Comparison of ENCODE assay signal across 20 cellular contexts in the genomic region with DNA sequence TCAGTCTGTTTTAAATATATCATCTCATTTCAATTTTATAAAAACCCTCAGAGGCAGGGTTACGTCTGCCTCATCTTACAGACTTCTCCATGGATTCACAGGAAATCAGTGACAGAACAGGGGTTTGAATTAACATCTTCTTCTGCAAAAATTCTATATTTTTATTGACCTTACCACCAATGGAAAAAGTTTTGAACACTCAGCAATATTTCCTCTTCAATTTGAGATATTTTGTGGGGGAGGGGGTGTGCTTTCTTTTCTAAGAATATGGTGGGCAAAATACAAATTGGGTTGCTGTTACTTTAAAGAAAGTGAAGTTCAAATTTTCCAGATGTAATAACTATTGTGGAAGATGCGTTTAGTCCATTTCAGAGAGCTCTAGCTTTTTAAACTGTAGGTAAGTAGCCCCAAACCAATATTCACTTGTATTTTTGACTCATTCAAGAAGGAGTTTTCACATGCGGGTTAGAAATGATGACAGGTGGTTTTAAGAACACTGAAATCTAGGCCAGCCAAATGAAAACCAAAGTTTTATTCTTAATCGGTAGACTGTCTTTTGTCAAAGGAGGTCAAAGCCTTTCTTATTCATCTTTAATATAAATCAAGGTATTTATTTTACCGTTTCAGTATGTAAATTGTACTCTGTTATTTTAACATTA. TPM values are rescaled to one million over a fixed set of nuclear protein-coding genes. Genes with fewer than 3 reads are reported as not detected.
A peak's percentile ranks its signal among the peaks of the same experiment; 100 is the strongest.
DNase-seq lines count a peak whose midpoint lies in the region; ATAC-seq and TF ChIP-seq lines count a peak whose summit lies in the region.
"Had no signal": no experiment of that assay in that cellular context is flagged by ENCODE, and none has a peak within 500 bp of the region (broad histone marks: within the 10 kb centered on the region; RNA-seq: fewer than 3 reads in every experiment).

No MANE protein-coding gene starts in this region.

- WGBS in psoas muscle, 3 donors, result 45 to 62% (median 46%) methylated on average over 5 of the region's 5 CpGs

- DNase-seq in cardiac muscle cell (ENCODE audit: low read depth in 1 of 2, low spot score in 1 of 2) (no peak), right atrium auricular region (ENCODE audit: low spot score) (no peak), coronary artery (ENCODE audit: low spot score) (no peak), psoas muscle (no peak), mucosa of gallbladder (ENCODE audit: low spot score) (no peak), HEK293T (ENCODE audit: extremely low spot score) (no peak)
- no peak for DNase-seq in activated CD4-positive, CD25-positive, alpha-beta regulatory T cell (lab: John Stamatoyannopoulos, UW)
- DNase-seq: 8988T; Calu3; CD4-positive, alpha-beta memory T cell; DMS79; GM23248; HCEC 1CT; KBM-7; NCI-H1436 treated with DMSO at 0.1 percent for 48 hours; NCI-H2081; NCI-H510A; NCI-H774 had no signal

- H3K9me3 ChIP-seq in cardiac muscle cell (ENCODE audit: low read depth) (no peaks in the 10 kb centered on the region), right atrium auricular region (no peaks in the 10 kb centered on the region), psoas muscle (no peaks in the 10 kb centered on the region)

- H3K36me3 ChIP-seq in cardiac muscle cell (peaks cover 25% of the 10 kb centered on the region), right atrium auricular region (no peaks in the 10 kb centered on the region), psoas muscle (ENCODE audit: insufficient read depth in 1 of 2, low read depth in 1 of 2) (no peaks in the 10 kb centered on the region)

- POLR2A ChIA-PET in HEK293T (lab: Yijun Ruan, JAX), result no interaction called here

- H3K27me3 ChIP-seq in cardiac muscle cell (no peaks in the 10 kb centered on the region), right atrium auricular region (no peaks in the 10 kb centered on the region), psoas muscle (ENCODE audit: insufficient read depth in 3 of 3, low read length in 2 of 3) (no peaks in the 10 kb centered on the region)

- intact Hi-C loops in psoas muscle (cut with DNase I), result no loop called here

- CTCF ChIA-PET in HEK293T (lab: Yijun Ruan, JAX), result no interaction called here

- peak in 1 of 4 donors; percentile 29 for ATAC-seq in psoas muscle
- no peak for ATAC-seq in HG02623 (IDR thresholded peaks at IDR 0.05; ENCODE audit: unreplicated experiment)

- H3K4me3 ChIP-seq in cardiac muscle cell (no peak overlapping the region), right atrium auricular region (no peak overlapping the region), coronary artery (no peak overlapping the region), psoas muscle (no peak overlapping the region)
- H3K4me3 ChIP-seq: GM23248 had no signal

- peaks cover 78% of the 10 kb centered on the region for H3K4me1 ChIP-seq in cardiac muscle cell (ENCODE audit: low read depth)
- H3K4me1 ChIP-seq in right atrium auricular region, result peaks cover 0 to 19% of the 10 kb centered on the region in 2 donors
- peaks cover 43% of the 10 kb centered on the region for H3K4me1 ChIP-seq in psoas muscle

- TF ChIP-seq CTCF in cardiac muscle cell (IDR thresholded peaks at IDR 0.05; ENCODE audit: low read depth, low read length), result no peak
- no peak for TF ChIP-seq CTCF in right atrium auricular region (IDR thresholded peaks at IDR 0.05)
- TF ChIP-seq CTCF in coronary artery (IDR thresholded peaks at IDR 0.05), result no peak
- no peak for TF ChIP-seq CTCF in psoas muscle (IDR thresholded peaks at IDR 0.05)

- H3K27ac ChIP-seq in cardiac muscle cell (peak overlapping the region; percentile 41), right atrium auricular region (no peak overlapping the region), coronary artery (peak overlapping the region; percentile 18 to 29), psoas muscle (peak overlapping the region; percentile 25)
- H3K27ac ChIP-seq: GM23248, HL-60 had no signal

TF ChIP-seq in HEK293T, 16 proteins besides CTCF, POLR2A, EP300 and RAD21:
- no peak for TF ChIP-seq HDGF (IDR thresholded peaks at IDR 0.05; ENCODE audit: borderline replicate concordance)
- no peak for TF ChIP-seq TARDBP (IDR thresholded peaks at IDR 0.05)
- TF ChIP-seq SUZ12 (IDR thresholded peaks at IDR 0.05), result no peak
- TF ChIP-seq ZNF384 (IDR thresholded peaks at IDR 0.05), result no peak
- TF ChIP-seq LEF1 (IDR thresholded peaks at IDR 0.05; ENCODE audit: borderline replicate concordance), result no peak
- no peak for TF ChIP-seq CTBP1 (IDR thresholded peaks at IDR 0.05; ENCODE audit: borderline replicate concordance)
- no peak for TF ChIP-seq ELF4 (IDR thresholded peaks at IDR 0.05)
- TF ChIP-seq L3MBTL2 (conservative IDR thresholded peaks at IDR 0.05), result no peak
- TF ChIP-seq FOXA1 (IDR thresholded peaks at IDR 0.05), result no peak
- no peak for TF ChIP-seq NFRKB (IDR thresholded peaks at IDR 0.05)
- TF ChIP-seq FOXK2 (IDR thresholded peaks at IDR 0.05), result no peak
- no peak for TF ChIP-seq FOXM1 (IDR thresholded peaks at IDR 0.05; ENCODE audit: borderline replicate concordance)

RNA-seq across cellular contexts. Expression of a gene that starts 17.4 kb away (rescaled TPM):
- total RNA-seq in cardiac muscle cell, result 107 and 171 TPM in 2 replicates
- 132 and 210 TPM in 2 replicates for polyA plus RNA-seq in cardiac muscle cell
- total RNA-seq in right atrium auricular region, result 1 to 10 TPM; 4.3 to 8.7 TPM
- 10 to 100 TPM in 2 of 4 donors, 1 to 10 TPM in 2; 5.1 to 35.4 (median 15.4) TPM for total RNA-seq in psoas muscle
- 1 to 10 TPM in 2 of 3 donors, under 1 TPM in 1; 0.43 to 4.9 (median 1.9) TPM for polyA plus RNA-seq in psoas muscle
- 10.3 TPM for total RNA-seq in mucosa of gallbladder
- total RNA-seq: CD4-positive, alpha-beta memory T cell had no signal
- polyA plus RNA-seq: CD4-positive, alpha-beta memory T cell had no signal

Comparison
In these comparisons a context has a peak if more than half of its experiments do, and no peak if none do; other contexts are left out.
1. H3K27ac ChIP-seq: peak in cardiac muscle cell (single experiment), coronary artery (2 of 2) and psoas muscle (single experiment); none in right atrium auricular region (0 of 2).